Comparison of ENCODE assay signal across 3 cellular contexts in genomic region chr20:44253528-44253927, GRCh38.
TF ChIP-seq lines count a peak whose summit lies in the region.

No MANE protein-coding gene starts in this region.

TF ChIP-seq in SK-N-SH, 30 proteins besides CTCF, POLR2A, EP300 and RAD21 (continues in another document):
- TF ChIP-seq ZBTB33 (IDR thresholded peaks at IDR 0.05; ENCODE audit: borderline replicate concordance, low read depth) = no peak
- TF ChIP-seq YY1 (IDR thresholded peaks at IDR 0.05; ENCODE audit: low read depth) = no peak
- TF ChIP-seq POLR2AphosphoS5 (IDR thresholded peaks at IDR 0.05; ENCODE audit: low read depth, low read length) = no peak
- TF ChIP-seq MXI1 (IDR thresholded peaks at IDR 0.05; ENCODE audit: low read depth, low read length) = no peak
- no peak for TF ChIP-seq ELF1 (IDR thresholded peaks at IDR 0.05)
- no peak for TF ChIP-seq EZH2phosphoT487 (IDR thresholded peaks at IDR 0.05; ENCODE audit: borderline replicate concordance, low read depth)
- TF ChIP-seq TCF12 (IDR thresholded peaks at IDR 0.05) = no peak
- no peak for TF ChIP-seq SIN3A (IDR thresholded peaks at IDR 0.05; ENCODE audit: borderline replicate concordance, low read depth, low read length)
- TF ChIP-seq REST (IDR thresholded peaks at IDR 0.05; ENCODE audit: low read depth, low read length) = no peak
- TF ChIP-seq RCOR1 (IDR thresholded peaks at IDR 0.05; ENCODE audit: low read length) = no peak
- no peak for TF ChIP-seq RFX5 (IDR thresholded peaks at IDR 0.05; ENCODE audit: low read length)
- TF ChIP-seq FOXJ3 (CRISPR knock-in tag; IDR thresholded peaks at IDR 0.05) = no peak
- TF ChIP-seq NFIC (IDR thresholded peaks at IDR 0.05; ENCODE audit: borderline replicate concordance) = no peak
- TF ChIP-seq FOXM1 (IDR thresholded peaks at IDR 0.05; ENCODE audit: low read depth) = no peak
- no peak for TF ChIP-seq PBX3 (IDR thresholded peaks at IDR 0.05)
- no peak for TF ChIP-seq FOSL2 (IDR thresholded peaks at IDR 0.05; ENCODE audit: borderline replicate concordance, low read depth)

TF ChIP-seq in SK-N-SH treated with all-trans-retinoic acid at 6 μM for 48 hours, 23 proteins besides CTCF, POLR2A, EP300 and RAD21:
- TF ChIP-seq TSHZ2 (CRISPR knock-in tag; IDR thresholded peaks at IDR 0.05) = no peak
- TF ChIP-seq ZNF70 (CRISPR knock-in tag; IDR thresholded peaks at IDR 0.05) = no peak
- TF ChIP-seq PATZ1 (CRISPR knock-in tag; IDR thresholded peaks at IDR 0.05; ENCODE audit: borderline replicate concordance) = no peak
- TF ChIP-seq ARNTL (CRISPR knock-in tag; IDR thresholded peaks at IDR 0.05; ENCODE audit: borderline replicate concordance, low read depth) = no peak
- no peak for TF ChIP-seq RARB (CRISPR knock-in tag; IDR thresholded peaks at IDR 0.05)
- no peak for TF ChIP-seq ZC3H10 (CRISPR knock-in tag; IDR thresholded peaks at IDR 0.05)
- no peak for TF ChIP-seq ZNF8 (CRISPR knock-in tag; IDR thresholded peaks at IDR 0.05)
- TF ChIP-seq ZFP3 (CRISPR knock-in tag; IDR thresholded peaks at IDR 0.05) = no peak
- no peak for TF ChIP-seq ESRRG (CRISPR knock-in tag; IDR thresholded peaks at IDR 0.05)
- TF ChIP-seq SNAI2 (CRISPR knock-in tag; IDR thresholded peaks at IDR 0.05) = no peak
- TF ChIP-seq GLIS3 (CRISPR knock-in tag; IDR thresholded peaks at IDR 0.05) = no peak
- no peak for TF ChIP-seq TCF4 (CRISPR knock-in tag; IDR thresholded peaks at IDR 0.05; ENCODE audit: borderline replicate concordance)
- no peak for TF ChIP-seq TOX (CRISPR knock-in tag; IDR thresholded peaks at IDR 0.05; ENCODE audit: borderline replicate concordance)
- no peak for TF ChIP-seq ZFP30 (CRISPR knock-in tag; IDR thresholded peaks at IDR 0.05)
- no peak for TF ChIP-seq CSRNP3 (CRISPR knock-in tag; IDR thresholded peaks at IDR 0.05)
- no peak for TF ChIP-seq BACH2 (CRISPR knock-in tag; IDR thresholded peaks at IDR 0.05; ENCODE audit: borderline replicate concordance)
- no peak for TF ChIP-seq POU6F1 (CRISPR knock-in tag; IDR thresholded peaks at IDR 0.05; ENCODE audit: borderline replicate concordance, low read depth)
- no peak for TF ChIP-seq OSR1 (CRISPR knock-in tag; IDR thresholded peaks at IDR 0.05)

TF ChIP-seq in IMR-90, 13 proteins besides CTCF, POLR2A, EP300 and RAD21:
- TF ChIP-seq RFX5 (IDR thresholded peaks at IDR 0.05; ENCODE audit: low read depth, low read length) (no peak), MAZ (IDR thresholded peaks at IDR 0.05; ENCODE audit: borderline replicate concordance, low read depth, low read length) (no peak), CHD1 (IDR thresholded peaks at IDR 0.05; ENCODE audit: low read depth, low read length) (no peak), RCOR1 (IDR thresholded peaks at IDR 0.05; ENCODE audit: insufficient replicate concordance, low read length) (no peak), NFE2L2 (IDR thresholded peaks at IDR 0.05; ENCODE audit: low read depth, low read length) (no peak)
